ENCODE assay signal across 34 cellular contexts in genomic region chr7:148135997-148136396, GRCh38.
DNase-seq lines count a peak whose midpoint lies in the region; ATAC-seq, FAIRE-seq and TF ChIP-seq lines count a peak whose summit lies in the region.
"Had no signal": no experiment of that assay in that cellular context is flagged by ENCODE, and none has a peak within 500 bp of the region (broad histone marks: within the 10 kb centered on the region; RNA-seq: fewer than 3 reads in every experiment).

No MANE protein-coding gene starts in this region.

- no peaks in the 10 kb centered on the region for H3F3A ChIP-seq in GM23338 (replicated peaks; ENCODE audit: low read depth)

- BruUV-seq in HepG2 (replicated peaks; lab: Mats Ljungman, UMichigan) (no TSS peak), K562 (replicated peaks; lab: Mats Ljungman, UMichigan) (no TSS peak)

- H3K9me3 Mint-ChIP-seq in GM23338, result peaks cover 39% of the 10 kb centered on the region
- H3K9me3 Mint-ChIP-seq: CD4-positive, alpha-beta T cell had no signal

- H3K79me2 ChIP-seq in HepG2 (ENCODE audit: insufficient read depth, low read length), result no peaks in the 10 kb centered on the region
- H3K79me2 ChIP-seq in K562 (ENCODE audit: control insufficient read depth, insufficient read depth, low read length), result no peaks in the 10 kb centered on the region
- H3K79me2 ChIP-seq in GM23338 (replicated peaks; ENCODE audit: insufficient read depth), result no peaks in the 10 kb centered on the region

- H3K4me1 Mint-ChIP-seq in GM23338, result no peaks in the 10 kb centered on the region
- H3K4me1 Mint-ChIP-seq: B cell; CD14-positive monocyte; CD4-positive, alpha-beta memory T cell; CD4-positive, CD25-positive, alpha-beta regulatory T cell had no signal

- H3K9me3 ChIP-seq in HepG2 (ENCODE audit: low read length) (no peaks in the 10 kb centered on the region), right lobe of liver (no peaks in the 10 kb centered on the region), SK-N-MC (ENCODE audit: low read depth, low read length) (peaks cover 10% of the 10 kb centered on the region; the same call in 1 of the 2 replicates), K562 (replicated peaks; ENCODE audit: control insufficient read depth, insufficient read depth, low read depth, low read length) (no peaks in the 10 kb centered on the region; the same call in 1 of the 2 replicates)
- H3K9me3 ChIP-seq: A549, BE2C had no signal

- H3K27ac Mint-ChIP-seq in GM23338, result no peak overlapping the region
- H3K27ac Mint-ChIP-seq: B cell; CD14-positive monocyte; CD4-positive, alpha-beta memory T cell; CD4-positive, alpha-beta T cell; CD8-positive, alpha-beta memory T cell; CD8-positive, alpha-beta T cell had no signal

- peaks cover 12% of the 10 kb centered on the region; the same call in 2 of the 3 replicates for H3K36me3 Mint-ChIP-seq in GM23338 (ENCODE audit: low read depth)
- H3K36me3 Mint-ChIP-seq: CD14-positive monocyte; CD4-positive, CD25-positive, alpha-beta regulatory T cell; CD8-positive, alpha-beta memory T cell; CD8-positive, alpha-beta T cell had no signal

- no peaks in the 10 kb centered on the region for H3K9me2 ChIP-seq in GM23338 (ENCODE audit: insufficient read depth)

- TF ChIP-seq POLR2A in HepG2 (IDR thresholded peaks at IDR 0.05; ENCODE audit: insufficient read depth in 1 of 2, low read depth in 2 of 2, low read length in 2 of 2) (no peak), right lobe of liver (IDR thresholded peaks at IDR 0.05) (no peak), K562 (conservative IDR thresholded peaks at IDR 0.05) (no peak)

- H3K9ac ChIP-seq in HepG2 (ENCODE audit: insufficient read depth, low read depth, low read length), result no peak overlapping the region
- H3K9ac ChIP-seq in SK-N-MC (ENCODE audit: insufficient read length), result no peak overlapping the region
- no peak overlapping the region for H3K9ac ChIP-seq in K562 (ENCODE audit: insufficient read depth in 1 of 2, low read depth in 2 of 2, low read length in 2 of 2)
- H3K9ac ChIP-seq: BLaER1; BLaER1 treated with 17β-estradiol and CSF1 and Interleukin-3, amounts not matched to agents 10 nM and 100 nM had no signal

- in situ Hi-C loops in HepG2 (cut with HindIII; ENCODE audit: extremely low pct_ligation_motif_present, low pct_unique_long_range_greater_than_20kb) (no loop called here), K562 (cut with MboI) (no loop called here)

- TF ChIP-seq EP300 in HepG2 (IDR thresholded peaks at IDR 0.05; ENCODE audit: low read depth in 2 of 2, low read length in 2 of 2), result no peak
- TF ChIP-seq EP300 in HepG2 (CRISPR knock-in tag; IDR thresholded peaks at IDR 0.05; ENCODE audit: borderline replicate concordance), result no peak
- no peak for TF ChIP-seq EP300 in K562 (IDR thresholded peaks at IDR 0.05; ENCODE audit: low read length)

- POLR2A ChIA-PET in HepG2 (lab: Yijun Ruan, JAX) (no interaction called here), K562 (lab: Yijun Ruan, JAX) (no interaction called here)

- 15% methylated on average over 3 of the region's 3 CpGs for WGBS in HepG2 (ENCODE audit: low lambda C conversion rate)
- WGBS in right lobe of liver (ENCODE audit: insufficient coverage, low coverage, low lambda C conversion rate, missing lambda C conversion rate), result 58% methylated on average over 2 of the region's 3 CpGs
- WGBS in K562 (ENCODE audit: insufficient coverage, low coverage, missing lambda C conversion rate), result 5% methylated on average over 2 of the region's 3 CpGs

- TF ChIP-seq CTCF in HepG2 (CRISPR knock-in tag; IDR thresholded peaks at IDR 0.05) (no peak), right lobe of liver (IDR thresholded peaks at IDR 0.05) (no peak), K562 (IDR thresholded peaks at IDR 0.05 in 2 of 3, conservative IDR thresholded peaks at IDR 0.05 in 1 of 3; ENCODE audit: insufficient read depth in 2 of 3, low read depth in 1 of 3, low read length in 3 of 3) (no peak), GM23338 (conservative IDR thresholded peaks at IDR 0.05; ENCODE audit: low read depth in 2 of 2) (no peak)

- FAIRE-seq in HepG2 (lab: Jason Lieb, UNC) (no peak), K562 (lab: Jason Lieb, UNC) (no peak)
- FAIRE-seq: A204.1, A549, D721Med had no signal

- no peak overlapping the region for H3K4me3 Mint-ChIP-seq in GM23338
- H3K4me3 Mint-ChIP-seq: B cell; CD14-positive monocyte; CD4-positive, alpha-beta memory T cell; CD4-positive, alpha-beta T cell; CD4-positive, CD25-positive, alpha-beta regulatory T cell; CD8-positive, alpha-beta memory T cell; CD8-positive, alpha-beta T cell had no signal

- H3K4me2 ChIP-seq in HepG2 (ENCODE audit: low read depth, low read length) (no peak overlapping the region), K562 (ENCODE audit: insufficient read depth, low read length) (no peak overlapping the region), GM23338 (no peak overlapping the region)
- H3K4me2 ChIP-seq: A549, BLaER1 had no signal

- no peaks in the 10 kb centered on the region for H4K20me1 ChIP-seq in HepG2 (ENCODE audit: insufficient read depth, low read length)
- H4K20me1 ChIP-seq in K562 (replicated peaks; ENCODE audit: control insufficient read depth, insufficient read depth, low read length), result no peaks in the 10 kb centered on the region
- H4K20me1 ChIP-seq in GM23338 (replicated peaks; ENCODE audit: insufficient read depth), result no peaks in the 10 kb centered on the region
- H4K20me1 ChIP-seq: BLaER1; BLaER1 treated with 17β-estradiol and CSF1 and Interleukin-3, amounts not matched to agents 10 nM and 100 nM had no signal

- H3K27ac ChIP-seq in HepG2 (ENCODE audit: extremely low read length, insufficient read depth, low read length) (no peak overlapping the region), right lobe of liver (no peak overlapping the region), SK-N-MC (peak overlapping the region; percentile 88), K562 (ENCODE audit: extremely low read depth, low read depth, low read length) (no peak overlapping the region), GM23338 (ENCODE audit: low read depth) (no peak overlapping the region)
- H3K27ac ChIP-seq: 22Rv1; A549; BLaER1; BLaER1 treated with 17β-estradiol and CSF1 and Interleukin-3, amounts not matched to agents 10 nM and 100 nM had no signal

- no peak for DNase-seq in HepG2 (ENCODE audit: low spot score)
- no peak for DNase-seq in right lobe of liver
- DNase-seq in SK-N-MC (ENCODE audit: low read depth, low spot score), result no peak
- no peak for DNase-seq in K562 (ENCODE audit: extremely low read depth in 1 of 4, low spot score in 3 of 4)
- no peak for DNase-seq in iPS-NIHi11 (ENCODE audit: low spot score)
- DNase-seq in GM23338 (ENCODE audit: low spot score), result no peak
- DNase-seq: 8988T; ACHN; AML-193; BE2C; C1 segment of cervical spinal cord; Caco-2; Calu3; CD4-positive, alpha-beta memory T cell; CD4-positive, alpha-beta T cell; CD4-positive, CD25-positive, alpha-beta regulatory T cell; CD8-positive, alpha-beta memory T cell; CD8-positive, alpha-beta T cell; COR-L47; DMS 273 treated with DMSO at 0.1 percent for 48 hours; DMS153; DMS53; DMS79; DMS79 treated with DMSO at 0.1 percent for 48 hours; DND-41; EL had no signal

- CTCF ChIA-PET in HepG2 (lab: Yijun Ruan, JAX; ENCODE audit: low intra/inter-chr PET ratio, low total read pairs), result no interaction called here
- CTCF ChIA-PET in K562 (lab: Yijun Ruan, JAX; ENCODE audit: low intra/inter-chr PET ratio), result no interaction called here

- H3K9me1 ChIP-seq in K562 (ENCODE audit: control insufficient read depth, insufficient read depth, low read length), result no peaks in the 10 kb centered on the region

- H3K27me3 ChIP-seq in HepG2 (ENCODE audit: control insufficient read depth in 1 of 2, insufficient read depth in 2 of 2, low read length in 2 of 2) (peaks cover 0 to 5% of the 10 kb centered on the region in 2 experiments; a peak in 1 of 5 replicates), right lobe of liver (no peaks in the 10 kb centered on the region), K562 (ENCODE audit: control insufficient read depth in 2 of 2, insufficient read depth in 2 of 2, low read length in 2 of 2) (no peaks in the 10 kb centered on the region), GM23338 (ENCODE audit: insufficient read depth) (no peaks in the 10 kb centered on the region)
- H3K27me3 ChIP-seq: BE2C; BLaER1; BLaER1 treated with 17β-estradiol and CSF1 and Interleukin-3, amounts not matched to agents 10 nM and 100 nM had no signal

- intact Hi-C loops in HepG2 (cut with micrococcal nuclease; ENCODE audit: unreplicated experiment) (no loop called here), right lobe of liver (cut with DNase I) (no loop called here), K562 (cut with micrococcal nuclease) (no loop called here)

- TF ChIP-seq RAD21 in HepG2 (CRISPR knock-in tag; IDR thresholded peaks at IDR 0.05), result no peak
- TF ChIP-seq RAD21 in K562 (CRISPR knock-in tag; conservative IDR thresholded peaks at IDR 0.05 in 1 of 2, IDR thresholded peaks at IDR 0.05 in 1 of 2), result no peak

- H3K4me1 ChIP-seq in HepG2 (ENCODE audit: insufficient read depth, low read length) (no peaks in the 10 kb centered on the region), right lobe of liver (no peaks in the 10 kb centered on the region), K562 (replicated peaks in 1 of 2; ENCODE audit: control insufficient read depth in 2 of 2, insufficient read depth in 2 of 2, low read length in 2 of 2) (no peaks in the 10 kb centered on the region), GM23338 (ENCODE audit: insufficient read depth) (no peaks in the 10 kb centered on the region)
- H3K4me1 ChIP-seq: A549, BE2C, Caco-2 had no signal

- H3K36me3 ChIP-seq in HepG2 (replicated peaks in 1 of 2; ENCODE audit: control insufficient read depth in 1 of 2, insufficient read depth in 2 of 2, low read length in 2 of 2), result no peaks in the 10 kb centered on the region
- no peaks in the 10 kb centered on the region for H3K36me3 ChIP-seq in right lobe of liver
- no peaks in the 10 kb centered on the region; the same call in 1 of the 2 replicates for H3K36me3 ChIP-seq in SK-N-MC (ENCODE audit: insufficient read depth, low read length)
- H3K36me3 ChIP-seq in K562 (ENCODE audit: control insufficient read depth, insufficient read depth, low read length), result no peaks in the 10 kb centered on the region
- H3K36me3 ChIP-seq in GM23338 (ENCODE audit: insufficient read depth), result no peaks in the 10 kb centered on the region; the same call in 1 of the 2 replicates
- H3K36me3 ChIP-seq: BE2C; BLaER1; BLaER1 treated with 17β-estradiol and CSF1 and Interleukin-3, amounts not matched to agents 10 nM and 100 nM had no signal

- ATAC-seq in HepG2 (no peak), right lobe of liver (no peak), K562 (no peak), GM23338 (no peak)
- ATAC-seq: A549; CD8-positive, alpha-beta T cell had no signal

- H2AFZ ChIP-seq in HepG2 (ENCODE audit: low read length), result no peak overlapping the region
- no peak overlapping the region for H2AFZ ChIP-seq in K562 (ENCODE audit: low read depth, low read length)
- no peak overlapping the region for H2AFZ ChIP-seq in GM23338

- H3K4me3 ChIP-seq in HepG2 (replicated peaks in 1 of 3; ENCODE audit: insufficient read depth in 1 of 3, low read depth in 2 of 3, low read length in 3 of 3) (no peak overlapping the region), right lobe of liver (no peak overlapping the region), SK-N-MC (no peak overlapping the region), K562 (no peak overlapping the region), GM23338 (no peak overlapping the region)
- H3K4me3 ChIP-seq: A549; BLaER1; BLaER1 treated with 17β-estradiol and CSF1 and Interleukin-3, amounts not matched to agents 10 nM and 100 nM had no signal

- H3K27me3 Mint-ChIP-seq in GM23338 (ENCODE audit: insufficient read depth, low read depth, poor library complexity), result no peaks in the 10 kb centered on the region
- H3K27me3 Mint-ChIP-seq: B cell; CD4-positive, CD25-positive, alpha-beta regulatory T cell had no signal

Comparison
In these comparisons a context has a peak if more than half of its experiments do, and no peak if none do; other contexts are left out.
1. Of the 241 proteins assayed by ChIP-seq in both HepG2 and K562: peak only in HepG2: PCBP1; only in K562: none; in both: HNRNPK; in neither: 239.